ENCODE assay signal across 27 cellular contexts in genomic region chr10:9061871-9062270, GRCh38.
"Had no signal": no experiment of that assay in that cellular context is flagged by ENCODE, and none has a peak within 500 bp of the region (broad histone marks: within the 10 kb centered on the region; RNA-seq: fewer than 3 reads in every experiment).

No MANE protein-coding gene starts in this region.

- H3K9me3 ChIP-seq: suprapubic skin, testis, thoracic aorta, thyroid gland, tibial artery, tibial nerve, transverse colon, upper lobe of left lung, upper lobe of right lung, uterus, vagina had no signal

- H3K27ac Mint-ChIP-seq: stimulated activated effector memory CD8-positive, alpha-beta T cell treated with anti-CD3 and anti-CD28 coated beads, Interleukin-12 subunit alpha, Interleukin-12 subunit beta, amount 100 ng/mL, for 72 hours; stimulated activated memory B cell treated with anti-CD40 and anti-IgM and Interleukin-4, amounts not matched to agents 10 μg/mL and 1 μg/mL and 100 μg/mL, for 72 hours; stimulated activated naive B cell treated with anti-CD40 and anti-IgM and Interleukin-4, amounts not matched to agents 10 μg/mL and 1 μg/mL and 100 μg/mL, for 72 hours; stimulated activated naive CD8-positive, alpha-beta T cell treated with anti-CD3 and anti-CD28 coated beads, Interleukin-15, amount 100 ng/mL, for 72 hours; stimulated activated naive CD8-positive, alpha-beta T cell treated with anti-CD3 and anti-CD28 coated beads, Interleukin-15, Interleukin-2, amounts not matched to agents 100 ng/mL and 50 ng/mL, for 24 hours; type B pancreatic cell had no signal

- H3K4me3 ChIP-seq: stomach, suprapubic skin, testis, thoracic aorta, thyroid gland, tibial artery, tibial nerve, transverse colon, upper lobe of left lung, upper lobe of right lung, uterus, vagina had no signal

- H3K9me3 Mint-ChIP-seq: stimulated activated effector memory CD8-positive, alpha-beta T cell treated with anti-CD3 and anti-CD28 coated beads, Interleukin-12 subunit alpha, Interleukin-12 subunit beta, amount 100 ng/mL, for 72 hours; stimulated activated naive B cell treated with anti-CD40 and anti-IgM and Interleukin-4, amounts not matched to agents 10 μg/mL and 1 μg/mL and 100 μg/mL, for 72 hours; type B pancreatic cell had no signal

- DNase-seq: stimulated activated CD4-positive, alpha-beta T cell treated with anti-CD3 and anti-CD28 coated beads, Interleukin-2, amount 100 ng/mL, for 48 hours; stimulated activated CD4-positive, alpha-beta T cell treated with anti-CD3 and anti-CD28 coated beads, Interleukin-4, amount 100 ng/mL, for 1 hour; stimulated activated CD4-positive, alpha-beta T cell treated with anti-CD3 and anti-CD28 coated beads, Interleukin-4, amount 100 ng/mL, for 24 hours; stimulated activated CD4-positive, alpha-beta T cell treated with anti-CD3 and anti-CD28 coated beads, Interleukin-4, amount 100 ng/mL, for 4 hours; stimulated activated CD8-positive, alpha-beta memory T cell treated with anti-CD3 and anti-CD28 coated beads, Interleukin-4, amount 100 ng/mL, for 48 hours; stimulated activated naive B cell treated with anti-CD40 and anti-IgM and Interleukin-4, amounts not matched to agents 10 μg/mL and 1 μg/mL and 100 μg/mL, for 72 hours; stimulated activated naive CD4-positive, alpha-beta T cell; stimulated activated naive CD4-positive, alpha-beta T cell treated with Interleukin-2 at 50 U/mL for 16 hours; stimulated activated naive CD8-positive, alpha-beta T cell treated with anti-CD3 and anti-CD28 coated beads, Interleukin-15, amount 100 ng/mL, for 72 hours; stimulated activated naive CD8-positive, alpha-beta T cell treated with anti-CD3 and anti-CD28 coated beads, Interleukin-15, Interleukin-2, amounts not matched to agents 100 U/mL and 50 U/mL, for 24 hours; stomach; substantia nigra; testis; thyroid gland; tibial artery; transverse colon; upper lobe of left lung; upper lobe of right lung; uterus had no signal

- H3K4me3 Mint-ChIP-seq: stimulated activated effector memory CD8-positive, alpha-beta T cell treated with anti-CD3 and anti-CD28 coated beads, Interleukin-12 subunit alpha, Interleukin-12 subunit beta, amount 100 ng/mL, for 72 hours; stimulated activated memory B cell treated with anti-CD40 and anti-IgM and Interleukin-4, amounts not matched to agents 10 μg/mL and 1 μg/mL and 100 μg/mL, for 72 hours; stimulated activated naive B cell treated with anti-CD40 and anti-IgM and Interleukin-4, amounts not matched to agents 10 μg/mL and 1 μg/mL and 100 μg/mL, for 72 hours; stimulated activated naive CD8-positive, alpha-beta T cell treated with anti-CD3 and anti-CD28 coated beads, Interleukin-15, amount 100 ng/mL, for 72 hours; stimulated activated naive CD8-positive, alpha-beta T cell treated with anti-CD3 and anti-CD28 coated beads, Interleukin-15, Interleukin-2, amounts not matched to agents 100 ng/mL and 50 ng/mL, for 24 hours; type B pancreatic cell had no signal

- H3K27me3 ChIP-seq: stomach, suprapubic skin, testis, thyroid gland, tibial artery, tibial nerve, transverse colon, upper lobe of left lung, upper lobe of right lung, uterus, vagina had no signal

- H3K36me3 Mint-ChIP-seq: stimulated activated effector memory CD8-positive, alpha-beta T cell treated with anti-CD3 and anti-CD28 coated beads, Interleukin-12 subunit alpha, Interleukin-12 subunit beta, amount 100 ng/mL, for 72 hours; stimulated activated memory B cell treated with anti-CD40 and anti-IgM and Interleukin-4, amounts not matched to agents 10 μg/mL and 1 μg/mL and 100 μg/mL, for 72 hours; stimulated activated naive B cell treated with anti-CD40 and anti-IgM and Interleukin-4, amounts not matched to agents 10 μg/mL and 1 μg/mL and 100 μg/mL, for 72 hours; type B pancreatic cell had no signal

- H3K4me1 ChIP-seq: suprapubic skin, testis, thyroid gland, tibial artery, tibial nerve, transverse colon, upper lobe of left lung, upper lobe of right lung, uterus, vagina had no signal

- H3K27me3 Mint-ChIP-seq: stimulated activated memory B cell treated with anti-CD40 and anti-IgM and Interleukin-4, amounts not matched to agents 10 μg/mL and 1 μg/mL and 100 μg/mL, for 72 hours; stimulated activated naive B cell treated with anti-CD40 and anti-IgM and Interleukin-4, amounts not matched to agents 10 μg/mL and 1 μg/mL and 100 μg/mL, for 72 hours; stimulated activated naive CD8-positive, alpha-beta T cell treated with anti-CD3 and anti-CD28 coated beads, Interleukin-15, amount 100 ng/mL, for 72 hours; stimulated activated naive CD8-positive, alpha-beta T cell treated with anti-CD3 and anti-CD28 coated beads, Interleukin-15, Interleukin-2, amounts not matched to agents 100 ng/mL and 50 ng/mL, for 24 hours; type B pancreatic cell had no signal

- ATAC-seq: stimulated activated effector memory CD8-positive, alpha-beta T cell treated with anti-CD3 and anti-CD28 coated beads, Interleukin-12 subunit alpha, Interleukin-12 subunit beta, amount 100 ng/mL, for 72 hours; stimulated activated memory B cell treated with anti-CD40 and anti-IgM and Interleukin-4, amounts not matched to agents 10 μg/mL and 1 μg/mL and 100 μg/mL, for 72 hours; stimulated activated naive B cell treated with anti-CD40 and anti-IgM and Interleukin-4, amounts not matched to agents 10 μg/mL and 1 μg/mL and 100 μg/mL, for 72 hours; stimulated activated naive CD8-positive, alpha-beta T cell treated with anti-CD3 and anti-CD28 coated beads, Interleukin-15, amount 100 ng/mL, for 72 hours; stimulated activated naive CD8-positive, alpha-beta T cell treated with anti-CD3 and anti-CD28 coated beads, Interleukin-15, Interleukin-2, amounts not matched to agents 100 U/mL and 50 U/mL, for 24 hours; upper lobe of right lung had no signal

- H3K36me3 ChIP-seq: stomach, suprapubic skin, thoracic aorta, thyroid gland, tibial artery, tibial nerve, transverse colon, upper lobe of left lung, upper lobe of right lung, uterus, vagina had no signal

- H3K4me1 Mint-ChIP-seq: stimulated activated effector memory CD8-positive, alpha-beta T cell treated with anti-CD3 and anti-CD28 coated beads, Interleukin-12 subunit alpha, Interleukin-12 subunit beta, amount 100 ng/mL, for 72 hours; stimulated activated memory B cell treated with anti-CD40 and anti-IgM and Interleukin-4, amounts not matched to agents 10 μg/mL and 1 μg/mL and 100 μg/mL, for 72 hours; stimulated activated naive B cell treated with anti-CD40 and anti-IgM and Interleukin-4, amounts not matched to agents 10 μg/mL and 1 μg/mL and 100 μg/mL, for 72 hours had no signal

- H3K27ac ChIP-seq: stomach, suprapubic skin, testis, thoracic aorta, thyroid gland, tibial artery, tibial nerve, transverse colon, upper lobe of left lung, upper lobe of right lung, uterus, vagina had no signal
